Comparison of ENCODE assay signal across 1 cellular context in the genomic region with DNA sequence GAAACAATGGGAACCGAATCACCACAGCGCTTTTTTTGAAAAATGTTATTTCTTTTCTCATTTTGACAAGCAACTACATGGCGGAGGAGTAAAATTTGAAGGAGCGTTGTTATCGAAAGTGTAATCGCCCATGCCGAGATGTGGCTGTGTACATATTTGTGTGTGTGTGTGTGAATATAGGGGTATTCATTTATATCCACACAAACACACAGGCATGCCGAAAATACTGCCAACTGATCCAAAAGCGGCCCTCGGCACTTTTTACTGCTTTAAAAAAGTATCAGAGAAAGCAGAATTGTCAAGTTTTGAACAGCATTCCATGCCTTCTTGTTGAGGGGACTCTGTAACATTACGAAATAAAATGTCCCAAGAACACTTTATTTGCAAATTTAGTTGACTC.
TF ChIP-seq lines count a peak whose summit lies in the region.

No MANE protein-coding gene starts in this region.

TF ChIP-seq in H1, 55 proteins besides CTCF, POLR2A, EP300 and RAD21 (continued from another document):
- TF ChIP-seq GABPA (IDR thresholded peaks at IDR 0.05; ENCODE audit: borderline replicate concordance, insufficient read depth, low read length), result no peak
- TF ChIP-seq SRF (IDR thresholded peaks at IDR 0.05; ENCODE audit: low read depth, low read length), result no peak
- no peak for TF ChIP-seq BCL11A (IDR thresholded peaks at IDR 0.05; ENCODE audit: low read depth in 2 of 2, low read length in 2 of 2)
- TF ChIP-seq RXRA (IDR thresholded peaks at IDR 0.05; ENCODE audit: insufficient read depth, low read depth, low read length), result no peak
- TF ChIP-seq CHD1 (IDR thresholded peaks at IDR 0.05; ENCODE audit: low read depth, low read length), result no peak
- TF ChIP-seq RBBP5 (IDR thresholded peaks at IDR 0.05; ENCODE audit: borderline replicate concordance, low read depth, low read length), result no peak
- TF ChIP-seq NRF1 (IDR thresholded peaks at IDR 0.05; ENCODE audit: low read depth, low read length), result no peak
- TF ChIP-seq SIRT6 (IDR thresholded peaks at IDR 0.05; ENCODE audit: low read length), result no peak
- TF ChIP-seq POLR2AphosphoS5 (IDR thresholded peaks at IDR 0.05; ENCODE audit: low read depth, low read length), result no peak
- no peak for TF ChIP-seq RNF2 (IDR thresholded peaks at IDR 0.05; ENCODE audit: borderline replicate concordance, low read depth, low read length, missing control alignments, poor library complexity, severe bottlenecking)
- no peak for TF ChIP-seq MAFK (IDR thresholded peaks at IDR 0.05; ENCODE audit: low read depth, low read length)
- no peak for TF ChIP-seq KDM5A (IDR thresholded peaks at IDR 0.05; ENCODE audit: low read length)
